In genomic region chr4:176319237-176319703, GRCh38 we compare ENCODE assay signal across 8 cellular contexts. TPM values are rescaled to one million over a fixed set of nuclear protein-coding genes. Genes with fewer than 3 reads are reported as not detected.
DNase-seq lines count a peak whose midpoint lies in the region; ATAC-seq, FAIRE-seq and TF ChIP-seq lines count a peak whose summit lies in the region.

No MANE protein-coding gene starts in this region.

- peaks cover 0 to 18% of the 10 kb centered on the region in 2 donors for H3K36me3 Mint-ChIP-seq in CD4-positive, alpha-beta memory T cell
- no peaks in the 10 kb centered on the region for H3K36me3 Mint-ChIP-seq in nephron (ENCODE audit: low read depth)

- DNase-seq in CD4-positive, alpha-beta memory T cell = no peak
- peak; percentile 46 for DNase-seq in NCI-H774 (lab: John Stamatoyannopoulos, UW)
- DNase-seq in H1 (ENCODE audit: low read depth in 1 of 2, low spot score in 2 of 2) = no peak
- no peak for DNase-seq in KBM-7
- no peak for DNase-seq in NCI-H2107 treated with DMSO at 0.1 percent for 48 hours (lab: John Stamatoyannopoulos, UW; ENCODE audit: unreplicated experiment)

- H4K5ac ChIP-seq in H1 (ENCODE audit: insufficient read length, low read depth, low read length) = peak overlapping the region; percentile 53

- intact Hi-C loops in CD4-positive, alpha-beta memory T cell (cut with micrococcal nuclease) = no loop called here

- peaks cover under 1 to 39% of the 10 kb centered on the region in 2 experiments for H3K79me2 ChIP-seq in H1 (ENCODE audit: control insufficient read depth in 1 of 2, insufficient read depth in 2 of 2, low read length in 2 of 2)

- TF ChIP-seq EP300 in H1 (IDR thresholded peaks at IDR 0.05; ENCODE audit: borderline replicate concordance in 1 of 2, low read depth in 2 of 2, low read length in 2 of 2) = no peak

- H3K18ac ChIP-seq in H1 (ENCODE audit: extremely low read depth, low read length) = peak overlapping the region; percentile 66; the same call in 1 of the 2 replicates

- peaks cover 9% of the 10 kb centered on the region for H3K23me2 ChIP-seq in H1 (ENCODE audit: low read depth, low read length)

- H3K4me1 ChIP-seq in CD4-positive, alpha-beta memory T cell (ENCODE audit: insufficient read depth, low read length) = peaks cover 44% of the 10 kb centered on the region
- no peaks in the 10 kb centered on the region; a peak in 1 of 7 replicates for H3K4me1 ChIP-seq in H1 (replicated peaks in 1 of 4; ENCODE audit: control insufficient read depth in 3 of 4, insufficient read depth in 4 of 4, low read length in 3 of 4)

- peak overlapping the region; percentile 40 to 59 for H3K4me3 ChIP-seq in CD4-positive, alpha-beta memory T cell (ENCODE audit: low read length in 2 of 2)
- peak overlapping the region; percentile 75 to 99 (median 84) for H3K4me3 ChIP-seq in H1 (ENCODE audit: extremely low read depth in 1 of 4, insufficient read depth in 2 of 4, low read depth in 3 of 4, low read length in 4 of 4)

- ATAC-seq in GM21723 (IDR thresholded peaks at IDR 0.05; ENCODE audit: unreplicated experiment) (no peak), GM18909 (IDR thresholded peaks at IDR 0.05; ENCODE audit: poor library complexity, unreplicated experiment) (no peak)

- no peak overlapping the region for H2BK12ac ChIP-seq in H1 (ENCODE audit: low read depth, low read length)

- no peak overlapping the region for H2AK5ac ChIP-seq in H1 (ENCODE audit: low read depth, low read length)

- H3K79me1 ChIP-seq in H1 (ENCODE audit: low read depth, low read length) = no peaks in the 10 kb centered on the region

- H2AFZ ChIP-seq in H1 (ENCODE audit: low read length) = peak overlapping the region; percentile 90

- no peaks in the 10 kb centered on the region for H3K9me3 Mint-ChIP-seq in CD4-positive, alpha-beta memory T cell
- no peaks in the 10 kb centered on the region for H3K9me3 Mint-ChIP-seq in nephron

- in situ Hi-C loops in KBM-7 (cut with MboI; ENCODE audit: low pct_unique_long_range_greater_than_20kb, low sequenced_read_pairs) = no loop called here

- H2BK120ac ChIP-seq in H1 (replicated peaks; ENCODE audit: low read depth, low read length) = no peak overlapping the region

- H3K23ac ChIP-seq in H1 (ENCODE audit: insufficient read length) = no peak overlapping the region

- TF ChIP-seq POLR2A in H1 (IDR thresholded peaks at IDR 0.05; ENCODE audit: control extremely low read depth in 1 of 2, low read depth in 2 of 2, low read length in 2 of 2) = peak in 1 of 2 experiments; percentile 7; a peak in 1 of 3 replicates

- no peak overlapping the region for H2BK15ac ChIP-seq in H1 (ENCODE audit: low read length)

- H3K4me2 ChIP-seq in H1 (ENCODE audit: insufficient read depth in 1 of 2, low read depth in 2 of 2, low read length in 2 of 2) = peak overlapping the region; percentile 68 to 71

- no peak for TF ChIP-seq CTCF in H1 (IDR thresholded peaks at IDR 0.05; ENCODE audit: control extremely low read depth in 1 of 3, insufficient read depth in 1 of 3, low read depth in 1 of 3, low read length in 3 of 3)
- TF ChIP-seq CTCF in nephron (IDR thresholded peaks at IDR 0.05; ENCODE audit: unreplicated experiment in 3 of 3) = no peak

- H3K4ac ChIP-seq in H1 (replicated peaks; ENCODE audit: insufficient read length, low read depth, low read length) = no peak overlapping the region

- H3K27ac Mint-ChIP-seq in CD4-positive, alpha-beta memory T cell = peak overlapping the region; percentile 92 to 96 (median 95)
- peak overlapping the region; percentile 94 to 97 (median 95) for H3K27ac Mint-ChIP-seq in nephron

- no peaks in the 10 kb centered on the region for H3K27me3 Mint-ChIP-seq in CD4-positive, alpha-beta memory T cell
- H3K27me3 Mint-ChIP-seq in nephron (ENCODE audit: low read depth) = no peaks in the 10 kb centered on the region

- H3K27ac ChIP-seq in CD4-positive, alpha-beta memory T cell (ENCODE audit: low read depth, low read length) = peak overlapping the region; percentile 95
- peak overlapping the region; percentile 79 for H3K27ac ChIP-seq in H1 (ENCODE audit: low read depth, low read length)

- no peak overlapping the region for H3K14ac ChIP-seq in H1 (ENCODE audit: insufficient read length)

- H2BK5ac ChIP-seq in H1 (ENCODE audit: low read depth, low read length) = 0 out of 2 replicates have a peak overlapping the region, but pooled peaks have one; percentile 54

- POLR2A ChIA-PET in CD4-positive, alpha-beta memory T cell (lab: Charles Lee; ENCODE audit: partially characterized antibody) = interaction anchor here (3.3 kb wide), 1 partner anchor 124 kb away, joined by 20 read pairs; the partner anchor contains the start of gene SPATA4
- POLR2A ChIA-PET in H1 (lab: Charles Lee; ENCODE audit: partially characterized antibody) = interaction anchor here (0.8 to 1.1 kb wide), 7 partner anchors 11 to 124 kb away, joined by 3 to 4 read pairs (median 3); partner anchors contain the start of gene SPATA4

- 3% methylated on average over 11 of the region's 11 CpGs; no CpG with 5 or more reads in 1 of the 2 experiments for WGBS in H1 (ENCODE audit: extremely low coverage in 1 of 2, insufficient coverage in 1 of 2, insufficient read length in 1 of 2, insufficient replicate concordance in 2 of 2, low coverage in 1 of 2, low lambda C conversion rate in 2 of 2, missing lambda C conversion rate in 1 of 2), 2 experiments

- no peaks in the 10 kb centered on the region for H3K27me3 ChIP-seq in CD4-positive, alpha-beta memory T cell (ENCODE audit: insufficient read depth, low read length)
- H3K27me3 ChIP-seq in H1 (replicated peaks in 1 of 4; ENCODE audit: control insufficient read depth in 3 of 4, extremely low read depth in 1 of 4, insufficient read depth in 3 of 4, low read length in 3 of 4) = no peaks in the 10 kb centered on the region

- peak; percentile 24 for FAIRE-seq in H1 (lab: Jason Lieb, UNC)

- H3K36me3 ChIP-seq in CD4-positive, alpha-beta memory T cell (ENCODE audit: insufficient read depth, low read length) = no peaks in the 10 kb centered on the region
- H3K36me3 ChIP-seq in H1 (ENCODE audit: control insufficient read depth in 2 of 4, insufficient read depth in 4 of 4, low read length in 3 of 4) = no peaks in the 10 kb centered on the region

- no peak overlapping the region for H4K8ac ChIP-seq in H1 (ENCODE audit: extremely low read depth, insufficient read depth, low read length)

- H4K91ac ChIP-seq in H1 (replicated peaks; ENCODE audit: insufficient read length, low read length) = no peak overlapping the region

- no peak overlapping the region for H2BK20ac ChIP-seq in H1 (ENCODE audit: low read length)

- peaks cover 24 to 55% (median 35%) of the 10 kb centered on the region in 4 donors for H3K4me1 Mint-ChIP-seq in CD4-positive, alpha-beta memory T cell
- peaks cover 26% of the 10 kb centered on the region for H3K4me1 Mint-ChIP-seq in nephron

- TF ChIP-seq RAD21 in H1 (IDR thresholded peaks at IDR 0.05 in 1 of 2, conservative IDR thresholded peaks at IDR 0.05 in 1 of 2; ENCODE audit: low read depth in 2 of 2, low read length in 2 of 2) = no peak

- H3K56ac ChIP-seq in H1 (replicated peaks; ENCODE audit: insufficient read length, low read depth, low read length) = no peak overlapping the region

- H4K20me1 ChIP-seq in H1 (replicated peaks in 1 of 2; ENCODE audit: control insufficient read depth in 1 of 2, insufficient read depth in 2 of 2, low read length in 2 of 2) = peaks cover 0 to 4% of the 10 kb centered on the region in 2 experiments

- peak overlapping the region; percentile 91 to 98 (median 94) for H3K4me3 Mint-ChIP-seq in CD4-positive, alpha-beta memory T cell
- H3K4me3 Mint-ChIP-seq in nephron = peak overlapping the region; percentile 92 to 98 (median 95)

- no peaks in the 10 kb centered on the region for H3K9me3 ChIP-seq in CD4-positive, alpha-beta memory T cell (ENCODE audit: control insufficient read depth in 1 of 2, low read length in 2 of 2)
- H3K9me3 ChIP-seq in H1 (ENCODE audit: insufficient read depth in 2 of 2, low read depth in 1 of 2, low read length in 1 of 2) = no peaks in the 10 kb centered on the region

- peak overlapping the region; percentile 43 to 95 (median 65) for H3K9ac ChIP-seq in H1 (replicated peaks in 1 of 4; ENCODE audit: extremely low read depth in 1 of 4, low read depth in 3 of 4, low read length in 3 of 4)

- CTCF ChIA-PET in CD4-positive, alpha-beta memory T cell (lab: Charles Lee; ENCODE audit: partially characterized antibody) = no interaction called here
- CTCF ChIA-PET in H1 (lab: Charles Lee; ENCODE audit: partially characterized antibody) = interaction anchor here (1.0 to 1.1 kb wide), 2 partner anchors 13 to 55 kb away, joined by 3 read pairs; no protein-coding TSS in a partner anchor

TF ChIP-seq in H1, 55 proteins besides CTCF, POLR2A, EP300 and RAD21:
- TF ChIP-seq JUN (IDR thresholded peaks at IDR 0.05; ENCODE audit: low read depth, low read length) = no peak
- TF ChIP-seq PHF8 (conservative IDR thresholded peaks at IDR 0.05; ENCODE audit: low read depth, low read length) = no peak
- TF ChIP-seq TBP (IDR thresholded peaks at IDR 0.05; ENCODE audit: low read depth, low read length) = 0 out of 2 replicates have a peak, but pooled peaks have one; percentile 41
- TF ChIP-seq SIN3A (conservative IDR thresholded peaks at IDR 0.05 in 1 of 2, IDR thresholded peaks at IDR 0.05 in 1 of 2; ENCODE audit: low read depth in 1 of 2, low read length in 2 of 2) = 0 out of 4 replicates have a peak, but pooled peaks of 1 of the 2 experiments have one; percentile 20

RNA-seq across cellular contexts. Expression of gene SPCS3, which starts 0.5 kb away (rescaled TPM):
- 100 to 1,000 TPM; 193 to 207 TPM for total RNA-seq in CD4-positive, alpha-beta memory T cell
- polyA plus RNA-seq in CD4-positive, alpha-beta memory T cell = 10 to 100 TPM; 62.4 to 74.7 TPM
- 107 and 117 TPM in 2 replicates for total RNA-seq in H1 (2021; fragmentation: NEBNext Ultra II Directional; extraction: Animal tissue kit (Norgen Biotek cat#: 25700))
- polyA plus RNA-seq in H1 (2011; rRNA removed) = 12.5 and 18.4 TPM in 2 replicates
- 21.5 TPM for polyA plus RNA-seq in H1 (2011; cell fraction: cytosol; rRNA removed)
- 24.2 TPM for polyA plus RNA-seq in H1 (2011; cell fraction: nucleus; rRNA removed)
- 36.0 to 58.1 TPM (median 38.3 TPM) in 4 replicates for polyA plus RNA-seq in H1 (2012, experiment 1 of 2)
- 15.3 TPM for polyA plus RNA-seq in H1 (2012, experiment 2 of 2)
- polyA plus RNA-seq in H1 (2013, experiment 1 of 2) = 72.7 TPM
- polyA plus RNA-seq in H1 (2013, experiment 2 of 2) = 78.3 TPM
- polyA minus RNA-seq in H1 (2011; rRNA and poly(A)+ RNA removed) = 14.2 and 25.4 TPM in 2 replicates
- polyA minus RNA-seq in H1 (2011; cell fraction: cytosol; rRNA and poly(A)+ RNA removed) = 20.0 TPM
- polyA minus RNA-seq in H1 (2011; cell fraction: nucleus; rRNA and poly(A)+ RNA removed) = 72.5 TPM

RNA-seq across cellular contexts. Expression of gene ASB5, which starts 50.2 kb away (rescaled TPM):
- not detected for total RNA-seq in CD4-positive, alpha-beta memory T cell
- not detected for polyA plus RNA-seq in CD4-positive, alpha-beta memory T cell
- total RNA-seq in H1 (2021; fragmentation: NEBNext Ultra II Directional; extraction: Animal tissue kit (Norgen Biotek cat#: 25700)) = not detected in 2 replicates
- polyA plus RNA-seq in H1 (2011; rRNA removed) = 0.02 TPM in 1 of 2 replicates, not detected in the other
- not detected for polyA plus RNA-seq in H1 (2011; cell fraction: cytosol; rRNA removed)
- polyA plus RNA-seq in H1 (2011; cell fraction: nucleus; rRNA removed) = not detected
- not detected in 4 replicates for polyA plus RNA-seq in H1 (2012, experiment 1 of 2)
- not detected for polyA plus RNA-seq in H1 (2012, experiment 2 of 2)
- 0.02 TPM for polyA plus RNA-seq in H1 (2013, experiment 1 of 2)
- 0.02 TPM for polyA plus RNA-seq in H1 (2013, experiment 2 of 2)
- polyA minus RNA-seq in H1 (2011; rRNA and poly(A)+ RNA removed) = not detected in 2 replicates
- polyA minus RNA-seq in H1 (2011; cell fraction: cytosol; rRNA and poly(A)+ RNA removed) = not detected
- polyA minus RNA-seq in H1 (2011; cell fraction: nucleus; rRNA and poly(A)+ RNA removed) = not detected
